Comparison of ENCODE assay signal across 8 cellular contexts in the genomic region with DNA sequence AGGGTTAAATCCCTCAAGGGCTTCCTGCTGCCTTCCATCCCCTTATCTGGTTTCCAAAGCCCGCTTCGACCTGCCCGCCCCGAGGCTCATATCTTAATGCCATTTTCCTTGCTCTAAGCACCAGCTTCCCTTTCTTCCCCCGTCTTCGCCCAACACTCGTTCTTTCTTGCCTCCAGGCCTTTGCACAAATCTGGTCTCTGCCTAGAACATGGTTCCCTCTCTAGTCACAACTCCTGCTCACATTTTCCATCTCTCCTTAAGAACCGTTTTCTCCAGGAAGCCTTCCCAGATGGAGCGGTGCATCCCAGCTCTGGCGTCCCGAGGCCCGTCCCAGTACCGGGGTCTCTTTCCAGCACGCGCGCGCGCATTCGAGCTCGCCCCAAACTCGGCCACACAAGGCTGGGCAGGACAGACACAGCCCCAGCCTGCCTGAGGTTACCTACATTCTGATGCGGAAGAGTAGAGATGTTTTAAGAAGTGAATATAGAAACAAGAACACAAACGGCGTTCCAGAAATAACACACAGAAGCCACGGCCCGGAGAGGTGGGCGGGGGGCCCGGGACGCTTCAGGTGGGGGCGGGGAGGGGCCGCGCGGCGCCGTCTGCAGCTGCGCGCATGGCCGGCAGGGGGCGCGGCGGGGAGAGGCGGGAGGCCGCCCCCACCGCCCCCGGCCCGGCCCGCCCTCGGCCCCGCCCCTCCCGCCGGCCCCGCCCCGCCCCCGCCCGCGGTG. TPM values are rescaled to one million over a fixed set of nuclear protein-coding genes. Genes with fewer than 3 reads are reported as not detected.
DNase-seq lines count a peak whose midpoint lies in the region; ATAC-seq and TF ChIP-seq lines count a peak whose summit lies in the region.

A gene with protein sequence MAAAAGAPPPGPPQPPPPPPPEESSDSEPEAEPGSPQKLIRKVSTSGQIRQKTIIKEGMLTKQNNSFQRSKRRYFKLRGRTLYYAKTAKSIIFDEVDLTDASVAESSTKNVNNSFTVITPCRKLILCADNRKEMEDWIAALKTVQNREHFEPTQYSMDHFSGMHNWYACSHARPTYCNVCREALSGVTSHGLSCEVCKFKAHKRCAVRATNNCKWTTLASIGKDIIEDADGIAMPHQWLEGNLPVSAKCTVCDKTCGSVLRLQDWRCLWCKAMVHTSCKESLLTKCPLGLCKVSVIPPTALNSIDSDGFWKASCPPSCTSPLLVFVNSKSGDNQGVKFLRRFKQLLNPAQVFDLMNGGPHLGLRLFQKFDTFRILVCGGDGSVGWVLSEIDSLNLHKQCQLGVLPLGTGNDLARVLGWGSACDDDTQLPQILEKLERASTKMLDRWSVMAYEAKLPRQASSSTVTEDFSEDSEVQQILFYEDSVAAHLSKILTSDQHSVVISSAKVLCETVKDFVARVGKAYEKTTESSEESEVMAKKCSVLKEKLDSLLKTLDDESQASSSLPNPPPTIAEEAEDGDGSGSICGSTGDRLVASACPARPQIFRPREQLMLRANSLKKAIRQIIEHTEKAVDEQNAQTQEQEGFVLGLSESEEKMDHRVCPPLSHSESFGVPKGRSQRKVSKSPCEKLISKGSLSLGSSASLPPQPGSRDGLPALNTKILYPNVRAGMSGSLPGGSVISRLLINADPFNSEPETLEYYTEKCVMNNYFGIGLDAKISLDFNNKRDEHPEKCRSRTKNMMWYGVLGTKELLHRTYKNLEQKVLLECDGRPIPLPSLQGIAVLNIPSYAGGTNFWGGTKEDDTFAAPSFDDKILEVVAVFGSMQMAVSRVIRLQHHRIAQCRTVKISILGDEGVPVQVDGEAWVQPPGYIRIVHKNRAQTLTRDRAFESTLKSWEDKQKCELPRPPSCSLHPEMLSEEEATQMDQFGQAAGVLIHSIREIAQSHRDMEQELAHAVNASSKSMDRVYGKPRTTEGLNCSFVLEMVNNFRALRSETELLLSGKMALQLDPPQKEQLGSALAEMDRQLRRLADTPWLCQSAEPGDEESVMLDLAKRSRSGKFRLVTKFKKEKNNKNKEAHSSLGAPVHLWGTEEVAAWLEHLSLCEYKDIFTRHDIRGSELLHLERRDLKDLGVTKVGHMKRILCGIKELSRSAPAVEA (plus strand): TSS at position 726 of the 731 bp plus-strand sequence. CDS start 25 bp downstream, outside the sequence.

- POLR2A ChIA-PET in AG04450 (lab: Yijun Ruan, JAX): no interaction called here

- H3K36me3 ChIP-seq in mucosa of stomach (ENCODE audit: control insufficient read depth, insufficient read depth, low read length): no peaks in the 10 kb centered on the region

- H3K9me3 ChIP-seq in AG04450 (ENCODE audit: control insufficient read depth, insufficient read depth, low read length) (peaks cover 8% of the 10 kb centered on the region; the same call in 1 of the 2 replicates), mucosa of stomach (ENCODE audit: control insufficient read depth, low read length) (no peaks in the 10 kb centered on the region)

- H3K27ac ChIP-seq in AG04450 (ENCODE audit: low read depth, low read length): no peak within 1 kb of the TSS

- ATAC-seq in GM18517 (IDR thresholded peaks at IDR 0.05; ENCODE audit: unreplicated experiment) (peak; percentile 50), HG03097 (IDR thresholded peaks at IDR 0.05; ENCODE audit: low FRiP score, unreplicated experiment) (peak; percentile 41)

- TF ChIP-seq CTCF in AG04450 (IDR thresholded peaks at IDR 0.05; ENCODE audit: low read depth, low read length): peak; percentile 9; the same call in 1 of the 2 replicates

- H3K27me3 ChIP-seq in AG04450 (ENCODE audit: control insufficient read depth, insufficient read depth, low read length): no peaks in the 10 kb centered on the region
- H3K27me3 ChIP-seq in mucosa of stomach (ENCODE audit: control insufficient read depth, insufficient read depth, low read length): no peaks in the 10 kb centered on the region

- H3K4me1 ChIP-seq in mucosa of stomach (ENCODE audit: control insufficient read depth, insufficient read depth, low read length): peaks cover 47% of the 10 kb centered on the region

- CTCF ChIA-PET in AG04450 (lab: Charles Lee): interaction anchor here (0.6 to 2.2 kb wide), 23 partner anchors 9 to 490 kb away, joined by 3 to 15 read pairs (median 5); a partner anchor contains a TSS

- DNase-seq in AG04450 (ENCODE audit: low read depth, low spot score) (no peak), NCI-H82 treated with DMSO at 0.1 percent for 48 hours (lab: John Stamatoyannopoulos, UW; ENCODE audit: unreplicated experiment) (peak; percentile 49), epidermal melanocyte (ENCODE audit: insufficient read length, low spot score) (peak; percentile 61)
- peak; percentile 75 for DNase-seq in activated CD8-positive, alpha-beta memory T cell treated with anti-CD3 and anti-CD28 coated beads, Interleukin-2, amount 50 U/mL, for 4 hours
- peak; percentile 56 for DNase-seq in stimulated activated CD8-positive, alpha-beta memory T cell treated with anti-CD3 and anti-CD28 coated beads, Interleukin-7, amount 100 ng/mL, for 24 hours (ENCODE audit: low read depth)

- peak within 1 kb of the TSS; percentile 72 for H3K4me3 ChIP-seq in AG04450 (ENCODE audit: low read depth, low read length)
- H3K4me3 ChIP-seq in mucosa of stomach (ENCODE audit: low read length): peak within 1 kb of the TSS; percentile 44

- H3K9ac ChIP-seq in mucosa of stomach (ENCODE audit: low read length): peak within 1 kb of the TSS; percentile 61

RNA-seq across cellular contexts. Expression of the gene that starts here (rescaled TPM):
- 9.1 and 10.8 TPM in 2 replicates for polyA plus RNA-seq in AG04450 (2011; rRNA removed)
- polyA minus RNA-seq in AG04450 (2011; rRNA and poly(A)+ RNA removed): 25.9 and 34.3 TPM in 2 replicates
